ENCODE assay signal across 23 cellular contexts in genomic region chr2:233358864-233359386, GRCh38. TPM values are rescaled to one million over a fixed set of nuclear protein-coding genes. Genes with fewer than 3 reads are reported as not detected.
DNase-seq lines count a peak whose midpoint lies in the region; ATAC-seq, FAIRE-seq and TF ChIP-seq lines count a peak whose summit lies in the region.
"Had no signal": no experiment of that assay in that cellular context is flagged by ENCODE, and none has a peak within 500 bp of the region (broad histone marks: within the 10 kb centered on the region; RNA-seq: fewer than 3 reads in every experiment).

No MANE protein-coding gene starts in this region.

- H3K9me3 ChIP-seq in A549 (no peaks in the 10 kb centered on the region), T-helper 17 cell (ENCODE audit: control insufficient read depth, low read length, poor library complexity, severe bottlenecking) (peaks cover 5% of the 10 kb centered on the region), tibial nerve (peaks cover 0 to 6% (median 0%) of the 10 kb centered on the region in 4 donors)
- H3K9me3 ChIP-seq: ovary had no signal

- POLR2A ChIA-PET in A549 (lab: Yijun Ruan, JAX) = no interaction called here
- POLR2A ChIA-PET in naive thymus-derived CD8-positive, alpha-beta T cell (lab: Charles Lee) = no interaction called here

- peaks cover 0 to 9% (median 4%) of the 10 kb centered on the region in 9 donors for H3K9me3 Mint-ChIP-seq in naive thymus-derived CD8-positive, alpha-beta T cell

- CTCF ChIA-PET in A549 (lab: Yijun Ruan, JAX) = interaction anchor here (2.6 kb wide), 1 partner anchor 13 kb away, joined by 9 read pairs; no protein-coding TSS in a partner anchor

- TF ChIP-seq POLR2A in A549 (IDR thresholded peaks at IDR 0.05; ENCODE audit: low read length) = no peak
- TF ChIP-seq POLR2A in tibial nerve (IDR thresholded peaks at IDR 0.05) = no peak

- no peak for ATAC-seq in A549
- ATAC-seq in T-helper 17 cell = no peak
- ATAC-seq in naive thymus-derived CD8-positive, alpha-beta T cell = no peak
- ATAC-seq in GM18861 (IDR thresholded peaks at IDR 0.05; ENCODE audit: unreplicated experiment) = no peak
- ATAC-seq: activated CD8-positive, alpha-beta memory T cell treated with anti-CD3 and anti-CD28 coated beads, Interleukin-2, amount 10 ng/mL, durations not matched to agents 7 days and 5 days had no signal

- DNase-seq in A549 (ENCODE audit: low read depth in 1 of 2, low spot score in 1 of 2) (no peak), GM12864 (ENCODE audit: low read depth) (no peak), T-helper 17 cell (no peak), tibial nerve (ENCODE audit: low spot score in 2 of 2) (no peak), epidermal melanocyte (ENCODE audit: insufficient read length, low spot score) (no peak), NCI-H510A (lab: John Stamatoyannopoulos, UW) (no peak)
- no peak for DNase-seq in naive thymus-derived CD8-positive, alpha-beta T cell
- DNase-seq: activated CD8-positive, alpha-beta memory T cell treated with anti-CD3 and anti-CD28 coated beads, Interleukin-2, amount 10 ng/mL, durations not matched to agents 7 days and 5 days; activated naive CD4-positive, alpha-beta T cell treated with anti-CD3 and anti-CD28 coated beads, Interleukin-2, amount 50 U/mL, for 16 hours; effector memory CD4-positive, alpha-beta T cell; KG1; kidney glomerular epithelial cell; NCI-H1436 treated with DMSO at 0.1 percent for 48 hours; NCI-H345; ovary; stimulated activated naive CD4-positive, alpha-beta T cell had no signal

- TF ChIP-seq EP300 in A549 (IDR thresholded peaks at IDR 0.05) (no peak), tibial nerve (IDR thresholded peaks at IDR 0.05) (no peak)

- peaks cover 9% of the 10 kb centered on the region for H3K36me3 Mint-ChIP-seq in T-helper 17 cell (ENCODE audit: low read depth)
- peaks cover 6 to 39% (median 14%) of the 10 kb centered on the region in 3 donors for H3K36me3 Mint-ChIP-seq in naive thymus-derived CD8-positive, alpha-beta T cell

- H3K4me1 ChIP-seq in A549 = peaks cover 53% of the 10 kb centered on the region
- H3K4me1 ChIP-seq in tibial nerve = peaks cover 0 to 30% (median 10%) of the 10 kb centered on the region in 4 donors

- H3K27ac ChIP-seq in A549 (no peak overlapping the region), tibial nerve (no peak overlapping the region)
- H3K27ac ChIP-seq: cardiac muscle cell, hepatocyte, ovary, VCaP had no signal

- 96% methylated on average over 6 of the region's 6 CpGs for WGBS in A549 (ENCODE audit: missing lambda C conversion rate)
- 94% methylated on average over 6 of the region's 6 CpGs for WGBS in tibial nerve, 2 donors

- peak overlapping the region; percentile 83 for H3K27ac Mint-ChIP-seq in T-helper 17 cell
- H3K27ac Mint-ChIP-seq in naive thymus-derived CD8-positive, alpha-beta T cell = peak overlapping the region in 6 of 10 donors; percentile 22 to 83 (median 69)
- H3K27ac Mint-ChIP-seq: activated CD8-positive, alpha-beta memory T cell treated with anti-CD3 and anti-CD28 coated beads, Interleukin-2, amount 10 ng/mL, durations not matched to agents 7 days and 5 days had no signal

- H3K27me3 ChIP-seq in tibial nerve = no peaks in the 10 kb centered on the region
- H3K27me3 ChIP-seq: hepatocyte, ovary had no signal

- H3K4me3 ChIP-seq in A549 (no peak overlapping the region), GM12864 (ENCODE audit: low read depth, low read length) (peak overlapping the region; percentile 96), tibial nerve (no peak overlapping the region)
- H3K4me3 ChIP-seq: cardiac muscle cell, hepatocyte, ovary had no signal

- FAIRE-seq in A549 (lab: Jason Lieb, UNC) = no peak

- no peaks in the 10 kb centered on the region for H3K27me3 Mint-ChIP-seq in T-helper 17 cell
- H3K27me3 Mint-ChIP-seq in naive thymus-derived CD8-positive, alpha-beta T cell = no peaks in the 10 kb centered on the region
- H3K27me3 Mint-ChIP-seq: activated CD8-positive, alpha-beta memory T cell treated with anti-CD3 and anti-CD28 coated beads, Interleukin-2, amount 10 ng/mL, durations not matched to agents 7 days and 5 days had no signal

- H3K4me3 Mint-ChIP-seq in T-helper 17 cell = no peak overlapping the region
- peak overlapping the region in 9 of 10 donors; percentile 8 to 93 (median 72) for H3K4me3 Mint-ChIP-seq in naive thymus-derived CD8-positive, alpha-beta T cell
- H3K4me3 Mint-ChIP-seq: activated CD8-positive, alpha-beta memory T cell treated with anti-CD3 and anti-CD28 coated beads, Interleukin-2, amount 10 ng/mL, durations not matched to agents 7 days and 5 days had no signal

- no peak for TF ChIP-seq RAD21 in A549 (conservative IDR thresholded peaks at IDR 0.05 in 1 of 2, IDR thresholded peaks at IDR 0.05 in 1 of 2)

- peak overlapping the region; percentile 94 for H3K4me2 ChIP-seq in A549
- H3K4me2 ChIP-seq: hepatocyte had no signal

- peaks cover 0 to 6% (median 0%) of the 10 kb centered on the region in 3 donors for H3K36me3 ChIP-seq in tibial nerve
- H3K36me3 ChIP-seq: cardiac muscle cell, ovary had no signal

- TF ChIP-seq CTCF in A549 (IDR thresholded peaks at IDR 0.05) (no peak), GM12864 (IDR thresholded peaks at IDR 0.05; ENCODE audit: low read depth, low read length, missing control alignments) (no peak), tibial nerve (IDR thresholded peaks at IDR 0.05) (no peak)

- H3K4me1 Mint-ChIP-seq in T-helper 17 cell = peaks cover 50% of the 10 kb centered on the region
- H3K4me1 Mint-ChIP-seq in naive thymus-derived CD8-positive, alpha-beta T cell = peaks cover 32 to 82% (median 73%) of the 10 kb centered on the region in 4 donors

TF ChIP-seq in A549, 52 proteins besides CTCF, POLR2A, EP300 and RAD21 (continues in another document):
- TF ChIP-seq MAX (IDR thresholded peaks at IDR 0.05) (no peak), CHD2 (IDR thresholded peaks at IDR 0.05; ENCODE audit: low read length, partially characterized antibody) (no peak), JUNB (IDR thresholded peaks at IDR 0.05) (no peak), HEYL (CRISPR knock-in tag; IDR thresholded peaks at IDR 0.05) (no peak), HOXA7 (CRISPR knock-in tag; IDR thresholded peaks at IDR 0.05) (no peak), FOXS1 (CRISPR knock-in tag; IDR thresholded peaks at IDR 0.05) (no peak), BCL3 (IDR thresholded peaks at IDR 0.05) (no peak), EHMT2 (IDR thresholded peaks at IDR 0.05; ENCODE audit: low read depth) (no peak), RCOR1 (IDR thresholded peaks at IDR 0.05; ENCODE audit: low read depth, low read length) (no peak), CBX8 (IDR thresholded peaks at IDR 0.05) (no peak), RNF2 (IDR thresholded peaks at IDR 0.05; ENCODE audit: borderline replicate concordance, low read depth) (no peak), ELK1 (IDR thresholded peaks at IDR 0.05; ENCODE audit: low read depth, low read length) (no peak), PHF8 (IDR thresholded peaks at IDR 0.05; ENCODE audit: borderline replicate concordance, low read depth) (no peak)

RNA-seq across cellular contexts. Expression of gene DGKD, which starts 4.6 kb away (rescaled TPM):
- polyA plus RNA-seq in A549 (2011; rRNA removed) (68.8 and 79.0 TPM in 2 replicates), A549 (2017; fragmentation: RNase III; extraction: RNeasy Plus Mini Kit Qiagen cat#74134 plus additional on column Dnase treatment) (98.1 to 99.6 TPM (median 99.1 TPM) in 3 replicates)
- polyA plus RNA-seq in A549 (2012; cell fraction: cytosol; rRNA removed) = 74.5 and 83.0 TPM in 2 replicates
- polyA plus RNA-seq in A549 (2012; cell fraction: nucleus; rRNA removed) = 371 and 389 TPM in 2 replicates
- polyA minus RNA-seq in A549 (2011; rRNA and poly(A)+ RNA removed) = 118 and 170 TPM in 2 replicates
- total RNA-seq in T-helper 17 cell (100 to 1,000 TPM; 148 to 170 TPM), tibial nerve (10 to 100 TPM in 1 of 4 donors, 1 to 10 TPM in 3; 6.5 to 11.7 (median 7.4) TPM)
- 100 to 1,000 TPM; 300 to 315 TPM for total RNA-seq in naive thymus-derived CD8-positive, alpha-beta T cell
- polyA plus RNA-seq in naive thymus-derived CD8-positive, alpha-beta T cell = 10 to 100 TPM; 29.3 to 44.5 (median 31.6) TPM

RNA-seq across cellular contexts. Expression of gene SAG, which starts 51.3 kb away (rescaled TPM):
- polyA plus RNA-seq in A549 (2011; rRNA removed) (not detected in 2 replicates), A549 (2017; fragmentation: RNase III; extraction: RNeasy Plus Mini Kit Qiagen cat#74134 plus additional on column Dnase treatment) (not detected in 3 replicates)
- polyA plus RNA-seq in A549 (2012; cell fraction: cytosol; rRNA removed) = not detected in 2 replicates
- polyA plus RNA-seq in A549 (2012; cell fraction: nucleus; rRNA removed) = not detected in 2 replicates
- polyA minus RNA-seq in A549 (2011; rRNA and poly(A)+ RNA removed) = 0.95 TPM in 1 of 2 replicates, not detected in the other
- total RNA-seq in T-helper 17 cell (under 1 TPM; 0.10 to 0.25 TPM), tibial nerve (not detected)
- 1 to 10 TPM in 1 of 2 experiments, not detected in 1; 1.2 TPM for total RNA-seq in naive thymus-derived CD8-positive, alpha-beta T cell
- polyA plus RNA-seq in naive thymus-derived CD8-positive, alpha-beta T cell = not detected
- total RNA-seq: cardiac muscle cell, ovary, SK-MEL-5, skeletal muscle tissue, urinary bladder had no signal
- polyA plus RNA-seq: hepatocyte, ovary had no signal

Comparison
In these comparisons a context has a peak if more than half of its experiments do, and no peak if none do; other contexts are left out.
1. RNA of gene DGKD, which starts 4.6 kb away (total RNA-seq): 300 to 315 TPM in naive thymus-derived CD8-positive, alpha-beta T cell and 148 to 170 TPM in T-helper 17 cell; 6.5 to 11.7 TPM in tibial nerve; every median in the first group is over 10 times any median in the second.